Comparison of ENCODE assay signal across 10 cellular contexts in genomic region chr15:62068787-62069170, GRCh38. TPM values are rescaled to one million over a fixed set of nuclear protein-coding genes. Genes with fewer than 3 reads are reported as not detected.
DNase-seq lines count a peak whose midpoint lies in the region; ATAC-seq, FAIRE-seq and TF ChIP-seq lines count a peak whose summit lies in the region.
"Had no signal": no experiment of that assay in that cellular context is flagged by ENCODE, and none has a peak within 500 bp of the region (broad histone marks: within the 10 kb centered on the region; RNA-seq: fewer than 3 reads in every experiment).

No MANE protein-coding gene starts in this region.

- H3K27ac ChIP-seq in HepG2 (ENCODE audit: extremely low read length, insufficient read depth, low read length) (no peak overlapping the region), transverse colon (peak overlapping the region; percentile 55 to 76 (median 72))

- no peaks in the 10 kb centered on the region for H3K79me2 ChIP-seq in HepG2 (ENCODE audit: insufficient read depth, low read length)

- CTCF ChIA-PET in HepG2 (lab: Yijun Ruan, JAX; ENCODE audit: low intra/inter-chr PET ratio, low total read pairs), result no interaction called here

- no peak for FAIRE-seq in HepG2 (lab: Jason Lieb, UNC)
- FAIRE-seq: colon, G401.6 had no signal

- H3K9me3 ChIP-seq in HepG2 (ENCODE audit: low read length) (no peaks in the 10 kb centered on the region), transverse colon (no peaks in the 10 kb centered on the region)

- TF ChIP-seq EP300 in HepG2 (IDR thresholded peaks at IDR 0.05; ENCODE audit: low read depth in 2 of 2, low read length in 2 of 2) (no peak), HepG2 (CRISPR knock-in tag; IDR thresholded peaks at IDR 0.05; ENCODE audit: borderline replicate concordance) (no peak), transverse colon (IDR thresholded peaks at IDR 0.05; ENCODE audit: low read depth) (no peak)

- POLR2A ChIA-PET in HepG2 (lab: Yijun Ruan, JAX), result no interaction called here

- intact Hi-C loops in activated T-helper 2 cell treated with anti-CD3 and anti-CD28 coated beads, Interferon-gamma antibody, Interleukin-2, Interleukin-4, amounts not matched to agents 10 μg/mL and 5 μg/mL and 100 μg/mL, durations not matched to agents 14 hours and 24 hours and 36 hours (cut with micrococcal nuclease), result loop anchor here (5.0 kb wide), 1 partner anchor 84 kb away; no protein-coding TSS in a partner anchor
- intact Hi-C loops in HepG2 (cut with micrococcal nuclease; ENCODE audit: unreplicated experiment), result loop anchor here (1.0 kb wide), 1 partner anchor 47 kb away; no protein-coding TSS in a partner anchor
- intact Hi-C loops in transverse colon (cut with DNase I; ENCODE audit: low total_unique reads), result no loop called here

- H3K27me3 Mint-ChIP-seq in activated T-cell treated with anti-CD3 and anti-CD28 coated beads, Interleukin-2, amount 50 U/mL, for 72 hours (ENCODE audit: low read depth), result peaks cover 29% of the 10 kb centered on the region
- H3K27me3 Mint-ChIP-seq in activated T-helper 2 cell treated with anti-CD3 and anti-CD28 coated beads, Interferon-gamma antibody, Interleukin-2, Interleukin-4, amounts not matched to agents 10 μg/mL and 5 μg/mL and 100 μg/mL, durations not matched to agents 14 hours and 24 hours and 36 hours (ENCODE audit: low read depth), result peaks cover 57% of the 10 kb centered on the region

- H3K4me2 ChIP-seq in HepG2 (ENCODE audit: low read depth, low read length), result peak overlapping the region; percentile 81

- DNase-seq in activated T-cell treated with anti-CD3 and anti-CD28 coated beads, Interleukin-2, amount 50 U/mL, for 72 hours, result no peak
- DNase-seq in activated T-cell treated with anti-CD3 and anti-CD28 coated beads for 4 hours (no peak), HepG2 (ENCODE audit: low spot score) (no peak), transverse colon (no peak), T1000 (lab: John Stamatoyannopoulos, UW) (no peak)
- no peak for DNase-seq in activated T-helper 2 cell treated with anti-CD3 and anti-CD28 coated beads, Interferon-gamma antibody, Interleukin-2, Interleukin-4, amounts not matched to agents 10 μg/mL and 5 μg/mL and 100 μg/mL, durations not matched to agents 14 hours and 24 hours and 36 hours (ENCODE audit: low spot score)
- no peak for DNase-seq in NK-92 treated with Interleukin-12 subunit alpha and Interleukin-12 subunit beta, amount 100 ng/mL, for 24 hours (lab: John Stamatoyannopoulos, UW)

- TF ChIP-seq CTCF in HepG2 (CRISPR knock-in tag; IDR thresholded peaks at IDR 0.05), result no peak
- TF ChIP-seq CTCF in transverse colon (IDR thresholded peaks at IDR 0.05), result no peak

- ATAC-seq in activated T-cell treated with anti-CD3 and anti-CD28 coated beads, Interleukin-2, amount 50 U/mL, for 72 hours (replicated peaks in 1 of 2), result peak; percentile 5 to 27
- ATAC-seq in HepG2, result no peak
- ATAC-seq in HG02870 (IDR thresholded peaks at IDR 0.05; ENCODE audit: unreplicated experiment), result no peak

- BruUV-seq in HepG2 (replicated peaks; lab: Mats Ljungman, UMichigan), result no TSS peak

- H3K27ac Mint-ChIP-seq in activated T-cell treated with anti-CD3 and anti-CD28 coated beads, Interleukin-2, amount 50 U/mL, for 72 hours, result peak overlapping the region; percentile 69
- H3K27ac Mint-ChIP-seq in activated T-helper 2 cell treated with anti-CD3 and anti-CD28 coated beads, Interferon-gamma antibody, Interleukin-2, Interleukin-4, amounts not matched to agents 10 μg/mL and 5 μg/mL and 100 μg/mL, durations not matched to agents 14 hours and 24 hours and 36 hours, result no peak overlapping the region

- in situ Hi-C loops in HepG2 (cut with HindIII; ENCODE audit: extremely low pct_ligation_motif_present, low pct_unique_long_range_greater_than_20kb), result loop anchor here (5.0 kb wide), 1 partner anchor 196 kb away; no protein-coding TSS in a partner anchor
- in situ Hi-C loops in transverse colon (cut with MboI; ENCODE audit: low pct_ligation_motif_present in 1 of 4, low pct_unique_long_range_greater_than_20kb in 1 of 4, low sequenced_read_pairs in 3 of 4), result loop anchor here in 1 of 4 donors (10.0 kb wide), 1 partner anchor 94 kb away; no protein-coding TSS in a partner anchor

- H3K9me3 Mint-ChIP-seq in activated T-cell treated with anti-CD3 and anti-CD28 coated beads, Interleukin-2, amount 50 U/mL, for 72 hours, result no peaks in the 10 kb centered on the region
- H3K9me3 Mint-ChIP-seq in activated T-helper 2 cell treated with anti-CD3 and anti-CD28 coated beads, Interferon-gamma antibody, Interleukin-2, Interleukin-4, amounts not matched to agents 10 μg/mL and 5 μg/mL and 100 μg/mL, durations not matched to agents 14 hours and 24 hours and 36 hours, result no peaks in the 10 kb centered on the region

- H3K4me3 ChIP-seq in HepG2 (replicated peaks in 1 of 3; ENCODE audit: insufficient read depth in 1 of 3, low read depth in 2 of 3, low read length in 3 of 3) (peak overlapping the region; percentile 47 to 75 (median 54)), transverse colon (peak overlapping the region; percentile 23 to 68 (median 60))

- H3K9ac ChIP-seq in HepG2 (ENCODE audit: insufficient read depth, low read depth, low read length), result peak overlapping the region; percentile 18; the same call in 1 of the 2 replicates

- peaks cover 34% of the 10 kb centered on the region for H3K4me1 ChIP-seq in HepG2 (ENCODE audit: insufficient read depth, low read length)
- peaks cover 0 to 25% (median 20%) of the 10 kb centered on the region in 4 donors for H3K4me1 ChIP-seq in transverse colon

- no peaks in the 10 kb centered on the region for H3K36me3 ChIP-seq in HepG2 (replicated peaks in 1 of 2; ENCODE audit: control insufficient read depth in 1 of 2, insufficient read depth in 2 of 2, low read length in 2 of 2)
- no peaks in the 10 kb centered on the region for H3K36me3 ChIP-seq in transverse colon

- TF ChIP-seq POLR2A in HepG2 (IDR thresholded peaks at IDR 0.05; ENCODE audit: insufficient read depth in 1 of 2, low read depth in 2 of 2, low read length in 2 of 2) (no peak), transverse colon (IDR thresholded peaks at IDR 0.05) (no peak)

- no peak for TF ChIP-seq RAD21 in HepG2 (CRISPR knock-in tag; IDR thresholded peaks at IDR 0.05)

- H3K4me3 Mint-ChIP-seq in activated T-cell treated with anti-CD3 and anti-CD28 coated beads, Interleukin-2, amount 50 U/mL, for 72 hours, result peak overlapping the region; percentile 74 to 89
- peak overlapping the region; percentile 71 for H3K4me3 Mint-ChIP-seq in activated T-helper 2 cell treated with anti-CD3 and anti-CD28 coated beads, Interferon-gamma antibody, Interleukin-2, Interleukin-4, amounts not matched to agents 10 μg/mL and 5 μg/mL and 100 μg/mL, durations not matched to agents 14 hours and 24 hours and 36 hours (ENCODE audit: low read depth)

- peaks cover 0 to 3% of the 10 kb centered on the region in 2 donors for H3K36me3 Mint-ChIP-seq in activated T-cell treated with anti-CD3 and anti-CD28 coated beads, Interleukin-2, amount 50 U/mL, for 72 hours (ENCODE audit: insufficient read depth in 2 of 2)
- no peaks in the 10 kb centered on the region for H3K36me3 Mint-ChIP-seq in activated T-helper 2 cell treated with anti-CD3 and anti-CD28 coated beads, Interferon-gamma antibody, Interleukin-2, Interleukin-4, amounts not matched to agents 10 μg/mL and 5 μg/mL and 100 μg/mL, durations not matched to agents 14 hours and 24 hours and 36 hours (ENCODE audit: low read depth)

- no peaks in the 10 kb centered on the region; the same call in 1 of the 2 replicates for H4K20me1 ChIP-seq in HepG2 (ENCODE audit: insufficient read depth, low read length)

- H2AFZ ChIP-seq in HepG2 (ENCODE audit: low read length), result no peak overlapping the region

- peaks cover 26% of the 10 kb centered on the region for H3K4me1 Mint-ChIP-seq in activated T-cell treated with anti-CD3 and anti-CD28 coated beads, Interleukin-2, amount 50 U/mL, for 72 hours (ENCODE audit: low read depth)
- peaks cover 16% of the 10 kb centered on the region for H3K4me1 Mint-ChIP-seq in activated T-helper 2 cell treated with anti-CD3 and anti-CD28 coated beads, Interferon-gamma antibody, Interleukin-2, Interleukin-4, amounts not matched to agents 10 μg/mL and 5 μg/mL and 100 μg/mL, durations not matched to agents 14 hours and 24 hours and 36 hours (ENCODE audit: low read depth)

- H3K27me3 ChIP-seq in HepG2 (ENCODE audit: control insufficient read depth in 1 of 2, insufficient read depth in 2 of 2, low read length in 2 of 2) (no peaks in the 10 kb centered on the region; a peak in 1 of 5 replicates), transverse colon (peaks cover 17% of the 10 kb centered on the region)

- 14% methylated on average over 5 of the region's 5 CpGs for WGBS in HepG2 (ENCODE audit: low lambda C conversion rate)
- WGBS in transverse colon (ENCODE audit: low coverage in 1 of 2), 2 donors, result 24 to 39% methylated on average over 2 to 5 of the region's 5 CpGs

RNA-seq across cellular contexts. Expression of gene C2CD4A, which starts 2.0 kb away (rescaled TPM):
- total RNA-seq in activated T-cell treated with anti-CD3 and anti-CD28 coated beads, Interleukin-2, amount 50 U/mL, for 72 hours, result 1 to 10 TPM in 1 of 2 donors, under 1 TPM in 1; 0.46 to 1.8 TPM
- not detected in 2 replicates for total RNA-seq in activated T-helper 2 cell treated with anti-CD3 and anti-CD28 coated beads, Interferon-gamma antibody, Interleukin-2, Interleukin-4, amounts not matched to agents 10 μg/mL and 5 μg/mL and 100 μg/mL, durations not matched to agents 14 hours and 24 hours and 36 hours
- total RNA-seq in HepG2 (2016; rRNA removed; fragmentation: Illumina TruSeq; extraction: Trizol) (0.17 and 0.20 TPM in 2 replicates), transverse colon (1 to 10 TPM in 1 of 4 donors, under 1 TPM in 3; 0.14 to 2.8 (median 0.77) TPM)
- 0.09 and 0.10 TPM in 2 replicates for total RNA-seq in HepG2 (2016; cell fraction: cytosol; rRNA removed; fragmentation: Illumina TruSeq; extraction: Trizol; ENCODE audit: low read depth)
- total RNA-seq in HepG2 (2016; cell fraction: insoluble cytoplasmic fraction; rRNA removed; fragmentation: Illumina TruSeq; extraction: Trizol), result 0.26 and 0.34 TPM in 2 replicates
- 0.22 and 0.28 TPM in 2 replicates for total RNA-seq in HepG2 (2016; cell fraction: membrane; rRNA removed; fragmentation: Illumina TruSeq; extraction: Trizol)
- 0.16 and 0.25 TPM in 2 replicates for total RNA-seq in HepG2 (2016; cell fraction: nucleus; rRNA removed; fragmentation: Illumina TruSeq; extraction: Trizol)
- polyA plus RNA-seq in HepG2 (2011; rRNA removed), result not detected in 2 replicates
- not detected in 2 replicates for polyA plus RNA-seq in HepG2 (2011; cell fraction: cytosol; rRNA removed)
- polyA plus RNA-seq in HepG2 (2011; cell fraction: nucleus; rRNA removed), result 0.03 TPM in 1 of 2 replicates, not detected in the other
- polyA plus RNA-seq in HepG2 (2012), result not detected in 2 replicates
- not detected in 2 replicates for polyA plus RNA-seq in HepG2 (2016; cell fraction: cytosol; fragmentation: Illumina TruSeq; extraction: Trizol; ENCODE audit: low read depth)
- polyA plus RNA-seq in HepG2 (2016; cell fraction: insoluble cytoplasmic fraction; fragmentation: Illumina TruSeq; extraction: Trizol; ENCODE audit: low read depth), result 0.30 and 0.31 TPM in 2 replicates
- polyA plus RNA-seq in HepG2 (2016; cell fraction: membrane; fragmentation: Illumina TruSeq; extraction: Trizol; ENCODE audit: low read depth), result 0.08 TPM in 1 of 2 replicates, not detected in the other
- polyA plus RNA-seq in HepG2 (2016; cell fraction: nucleus; fragmentation: Illumina TruSeq; extraction: Trizol; ENCODE audit: insufficient read depth, low read depth), result 0.30 and 0.51 TPM in 2 replicates
- 0.04 TPM in 1 of 2 replicates, not detected in the other for polyA minus RNA-seq in HepG2 (2011; rRNA and poly(A)+ RNA removed; ENCODE audit: low replicate concordance)
- polyA minus RNA-seq in HepG2 (2011; cell fraction: cytosol; rRNA and poly(A)+ RNA removed), result not detected in 2 replicates
- not detected in 2 replicates for polyA minus RNA-seq in HepG2 (2011; cell fraction: nucleus; rRNA and poly(A)+ RNA removed)

RNA-seq across cellular contexts. Expression of gene VPS13C, which starts 8.5 kb away (rescaled TPM):
- 10 to 100 TPM; 71.7 to 88.5 TPM for total RNA-seq in activated T-cell treated with anti-CD3 and anti-CD28 coated beads, Interleukin-2, amount 50 U/mL, for 72 hours
- 53.3 and 57.4 TPM in 2 replicates for total RNA-seq in activated T-helper 2 cell treated with anti-CD3 and anti-CD28 coated beads, Interferon-gamma antibody, Interleukin-2, Interleukin-4, amounts not matched to agents 10 μg/mL and 5 μg/mL and 100 μg/mL, durations not matched to agents 14 hours and 24 hours and 36 hours
- total RNA-seq in HepG2 (2016; rRNA removed; fragmentation: Illumina TruSeq; extraction: Trizol) (26.8 and 27.6 TPM in 2 replicates), transverse colon (100 to 1,000 TPM in 1 of 4 donors, 10 to 100 TPM in 3; 48.3 to 105 (median 73.2) TPM)
- total RNA-seq in HepG2 (2016; cell fraction: cytosol; rRNA removed; fragmentation: Illumina TruSeq; extraction: Trizol; ENCODE audit: low read depth), result 3.3 and 3.6 TPM in 2 replicates
- total RNA-seq in HepG2 (2016; cell fraction: insoluble cytoplasmic fraction; rRNA removed; fragmentation: Illumina TruSeq; extraction: Trizol), result 24.0 and 25.4 TPM in 2 replicates
- total RNA-seq in HepG2 (2016; cell fraction: membrane; rRNA removed; fragmentation: Illumina TruSeq; extraction: Trizol), result 3.6 and 4.9 TPM in 2 replicates
- total RNA-seq in HepG2 (2016; cell fraction: nucleus; rRNA removed; fragmentation: Illumina TruSeq; extraction: Trizol), result 89.1 and 91.0 TPM in 2 replicates
- polyA plus RNA-seq in HepG2 (2011; rRNA removed), result 9.1 and 10.9 TPM in 2 replicates
- polyA plus RNA-seq in HepG2 (2011; cell fraction: cytosol; rRNA removed), result 3.6 and 5.3 TPM in 2 replicates
- 21.5 and 22.4 TPM in 2 replicates for polyA plus RNA-seq in HepG2 (2011; cell fraction: nucleus; rRNA removed)
- 13.0 and 13.7 TPM in 2 replicates for polyA plus RNA-seq in HepG2 (2012)
- polyA plus RNA-seq in HepG2 (2016; cell fraction: cytosol; fragmentation: Illumina TruSeq; extraction: Trizol; ENCODE audit: low read depth), result 0.58 and 0.61 TPM in 2 replicates
- 10.6 and 13.4 TPM in 2 replicates for polyA plus RNA-seq in HepG2 (2016; cell fraction: insoluble cytoplasmic fraction; fragmentation: Illumina TruSeq; extraction: Trizol; ENCODE audit: low read depth)
- polyA plus RNA-seq in HepG2 (2016; cell fraction: membrane; fragmentation: Illumina TruSeq; extraction: Trizol; ENCODE audit: low read depth), result 0.87 and 1.5 TPM in 2 replicates
- polyA plus RNA-seq in HepG2 (2016; cell fraction: nucleus; fragmentation: Illumina TruSeq; extraction: Trizol; ENCODE audit: insufficient read depth, low read depth), result 51.1 and 54.5 TPM in 2 replicates
- 35.0 and 40.3 TPM in 2 replicates for polyA minus RNA-seq in HepG2 (2011; rRNA and poly(A)+ RNA removed; ENCODE audit: low replicate concordance)
- 33.1 and 34.0 TPM in 2 replicates for polyA minus RNA-seq in HepG2 (2011; cell fraction: cytosol; rRNA and poly(A)+ RNA removed)
- polyA minus RNA-seq in HepG2 (2011; cell fraction: nucleus; rRNA and poly(A)+ RNA removed), result 230 and 238 TPM in 2 replicates

Comparison
In these comparisons a context has a peak if more than half of its experiments do, and no peak if none do; other contexts are left out.
1. ATAC-seq: peak in activated T-cell treated with anti-CD3 and anti-CD28 coated beads, Interleukin-2, amount 50 U/mL, for 72 hours (2 of 2); none in HepG2 (single experiment) and HG02870 (single experiment).